ENCODE assay signal across 9 cellular contexts in genomic region chr14:26765768-26766550, GRCh38.
A peak's percentile ranks its signal among the peaks of the same experiment; 100 is the strongest.
DNase-seq lines count a peak whose midpoint lies in the region; ATAC-seq, FAIRE-seq and TF ChIP-seq lines count a peak whose summit lies in the region.
"Had no signal": no experiment of that assay in that cellular context is flagged by ENCODE, and none has a peak within 500 bp of the region (broad histone marks: within the 10 kb centered on the region; RNA-seq: fewer than 3 reads in every experiment).

No MANE protein-coding gene starts in this region.

- H3K36me3 ChIP-seq in Karpas-422 (ENCODE audit: insufficient read depth, low read length) (no peaks in the 10 kb centered on the region), astrocyte (ENCODE audit: insufficient read depth, low read length) (no peaks in the 10 kb centered on the region), testis (ENCODE audit: low read depth, missing control alignments) (no peaks in the 10 kb centered on the region), esophagus squamous epithelium (no peaks in the 10 kb centered on the region)

- WGBS in testis, 2 donors, result 59 to 62% methylated on average over 2 of the region's 2 CpGs
- 18 to 49% methylated on average over 2 of the region's 2 CpGs for WGBS in esophagus squamous epithelium, 2 donors

- H3K36me3 Mint-ChIP-seq in astrocyte (ENCODE audit: low read depth, unreplicated experiment), result no peaks in the 10 kb centered on the region
- H3K36me3 Mint-ChIP-seq: activated naive CD8-positive, alpha-beta T cell had no signal

- peaks cover 18% of the 10 kb centered on the region for H3K4me1 Mint-ChIP-seq in astrocyte (ENCODE audit: low read depth, unreplicated experiment)

- H3K9me3 Mint-ChIP-seq in astrocyte (ENCODE audit: unreplicated experiment), result no peaks in the 10 kb centered on the region

- H3K4me3 ChIP-seq in Karpas-422 (ENCODE audit: low read length) (no peak overlapping the region), astrocyte (ENCODE audit: insufficient read depth, low read depth, low read length) (no peak overlapping the region), testis (no peak overlapping the region), esophagus squamous epithelium (no peak overlapping the region)

- no peaks in the 10 kb centered on the region for H3K79me2 ChIP-seq in Karpas-422 (ENCODE audit: low read length)
- no peaks in the 10 kb centered on the region for H3K79me2 ChIP-seq in astrocyte (ENCODE audit: insufficient read depth, low read length)

- no peak overlapping the region for H3K4me2 ChIP-seq in Karpas-422 (ENCODE audit: low read depth, low read length, poor library complexity, severe bottlenecking)
- peak overlapping the region; percentile 17 for H3K4me2 ChIP-seq in astrocyte (ENCODE audit: low read length)

- intact Hi-C loops in testis (cut with DNase I; ENCODE audit: low total_unique reads), result no loop called here
- intact Hi-C loops in esophagus squamous epithelium (cut with DNase I), result no loop called here

- no peak overlapping the region for H3K4me3 Mint-ChIP-seq in astrocyte (ENCODE audit: unreplicated experiment)
- H3K4me3 Mint-ChIP-seq: activated naive CD8-positive, alpha-beta T cell had no signal

- H3K9ac ChIP-seq in Karpas-422 (ENCODE audit: low read length) (no peak overlapping the region), astrocyte (ENCODE audit: low read length) (no peak overlapping the region)

- H3K27me3 ChIP-seq in Karpas-422 (ENCODE audit: low read length) (no peaks in the 10 kb centered on the region), astrocyte (ENCODE audit: insufficient read depth, low read length) (no peaks in the 10 kb centered on the region), testis (no peaks in the 10 kb centered on the region), esophagus squamous epithelium (no peaks in the 10 kb centered on the region)

- H3K27me3 Mint-ChIP-seq in astrocyte (ENCODE audit: low read depth, unreplicated experiment), result no peaks in the 10 kb centered on the region
- H3K27me3 Mint-ChIP-seq: activated naive CD8-positive, alpha-beta T cell had no signal

- no peak for ATAC-seq in HG03565 (IDR thresholded peaks at IDR 0.05; ENCODE audit: unreplicated experiment)
- ATAC-seq in activated CD4-positive, CD25-positive, alpha-beta regulatory T cell treated with anti-CD3 and anti-CD28 coated beads, Interleukin-2, amount 50 U/mL, for 24 hours, result no peak

- H4K20me1 ChIP-seq in Karpas-422 (ENCODE audit: insufficient read depth, low read depth, low read length), result no peaks in the 10 kb centered on the region
- H4K20me1 ChIP-seq in astrocyte (ENCODE audit: insufficient read depth, low read length), result no peaks in the 10 kb centered on the region

- peak; percentile 45 for FAIRE-seq in astrocyte (lab: Jason Lieb, UNC)
- FAIRE-seq: GM12891 had no signal

- H3K27ac ChIP-seq in Karpas-422 (ENCODE audit: low read length) (no peak overlapping the region), astrocyte (ENCODE audit: low read depth, low read length) (peak overlapping the region; percentile 43), testis (no peak overlapping the region), esophagus squamous epithelium (peak overlapping the region in 1 of 4 donors; percentile 17)

- H3K27ac Mint-ChIP-seq in astrocyte (ENCODE audit: unreplicated experiment), result peak overlapping the region; percentile 15
- H3K27ac Mint-ChIP-seq: activated naive CD8-positive, alpha-beta T cell had no signal

- DNase-seq in Karpas-422, result peak; percentile 35
- peak; percentile 93 for DNase-seq in astrocyte (ENCODE audit: low read depth)
- peak; percentile 6 for DNase-seq in kidney glomerular epithelial cell (lab: John Stamatoyannopoulos, UW)
- DNase-seq in testis, result peak; percentile 18
- DNase-seq in esophagus squamous epithelium (lab: John Stamatoyannopoulos, UW), result no peak

- H3K4me1 ChIP-seq in Karpas-422 (ENCODE audit: low read length) (no peaks in the 10 kb centered on the region), astrocyte (ENCODE audit: insufficient read depth, low read length) (peaks cover 13% of the 10 kb centered on the region), testis (no peaks in the 10 kb centered on the region), esophagus squamous epithelium (no peaks in the 10 kb centered on the region)

- TF ChIP-seq CTCF in astrocyte (IDR thresholded peaks at IDR 0.05; ENCODE audit: insufficient read depth, low read depth, low read length) (no peak), testis (IDR thresholded peaks at IDR 0.05) (no peak), esophagus squamous epithelium (IDR thresholded peaks at IDR 0.05) (no peak)

- peaks cover 65% of the 10 kb centered on the region for H3K9me3 ChIP-seq in Karpas-422 (ENCODE audit: low read length)
- H3K9me3 ChIP-seq in astrocyte (ENCODE audit: insufficient read depth, low read depth, low read length), result no peaks in the 10 kb centered on the region
- no peaks in the 10 kb centered on the region for H3K9me3 ChIP-seq in testis
- H3K9me3 ChIP-seq in esophagus squamous epithelium, result no peaks in the 10 kb centered on the region

- no peaks in the 10 kb centered on the region for H3K9me2 ChIP-seq in Karpas-422 (replicated peaks; ENCODE audit: insufficient read depth, low read length)

- no peak overlapping the region for H2AFZ ChIP-seq in Karpas-422 (ENCODE audit: low read length)
- no peak overlapping the region for H2AFZ ChIP-seq in astrocyte (ENCODE audit: low read depth, low read length)

- no peak for TF ChIP-seq POLR2A in testis (IDR thresholded peaks at IDR 0.05)
- no peak for TF ChIP-seq POLR2A in esophagus squamous epithelium (IDR thresholded peaks at IDR 0.05)
